In the genomic region with DNA sequence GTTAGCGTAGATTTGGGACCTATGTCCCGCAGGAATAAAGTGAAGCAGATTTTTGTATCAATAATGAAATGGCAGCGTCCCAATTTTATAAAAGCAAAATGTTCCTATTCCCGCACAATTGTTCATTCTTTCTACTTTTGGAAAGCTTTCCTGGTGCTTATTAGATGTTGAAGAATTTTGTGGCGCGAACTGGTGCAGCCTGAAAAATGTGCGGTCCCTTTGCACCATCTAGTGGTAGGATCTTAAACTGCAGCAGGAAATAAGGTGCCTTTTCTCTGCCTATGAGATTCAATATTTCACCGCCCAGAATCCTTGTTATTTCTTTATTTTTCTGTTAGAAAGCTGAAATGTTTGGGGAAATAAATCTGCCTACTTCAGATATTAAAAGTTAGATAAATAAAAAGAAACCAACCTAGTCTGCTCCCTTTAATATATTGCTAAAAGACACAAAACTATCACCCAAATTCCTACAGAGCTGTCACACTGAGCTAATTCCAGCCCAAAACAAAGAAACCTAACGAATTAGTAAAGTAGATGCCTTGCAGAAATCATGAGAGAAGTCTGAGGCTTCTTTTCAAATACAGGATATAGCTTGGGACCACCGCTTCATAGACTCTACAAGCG, we compare ENCODE assay signal across 8 cellular contexts.
DNase-seq lines count a peak whose midpoint lies in the region; ATAC-seq, FAIRE-seq and TF ChIP-seq lines count a peak whose summit lies in the region.

No MANE protein-coding gene starts in this region.

- no peaks in the 10 kb centered on the region for H3K27me3 ChIP-seq in ovary

- no peak overlapping the region for H3K27ac ChIP-seq in ovary

- H3K27ac Mint-ChIP-seq in activated T-helper 2 cell treated with anti-CD3 and anti-CD28 coated beads, Interferon-gamma antibody, Interleukin-2, Interleukin-4, amounts not matched to agents 10 μg/mL and 5 μg/mL and 100 μg/mL, durations not matched to agents 14 hours and 24 hours and 36 hours, result no peak overlapping the region

- WGBS in ovary, 3 donors, result 34 to 35% (median 34%) methylated on average over 11 of the region's 11 CpGs

- TF ChIP-seq POLR2A in H54 (IDR thresholded peaks at IDR 0.05; ENCODE audit: low read depth, low read length) (no peak), ovary (IDR thresholded peaks at IDR 0.05) (no peak)

- no peak overlapping the region for H3K4me3 Mint-ChIP-seq in activated T-helper 2 cell treated with anti-CD3 and anti-CD28 coated beads, Interferon-gamma antibody, Interleukin-2, Interleukin-4, amounts not matched to agents 10 μg/mL and 5 μg/mL and 100 μg/mL, durations not matched to agents 14 hours and 24 hours and 36 hours (ENCODE audit: low read depth)

- H3K9me3 Mint-ChIP-seq in activated T-helper 2 cell treated with anti-CD3 and anti-CD28 coated beads, Interferon-gamma antibody, Interleukin-2, Interleukin-4, amounts not matched to agents 10 μg/mL and 5 μg/mL and 100 μg/mL, durations not matched to agents 14 hours and 24 hours and 36 hours, result no peaks in the 10 kb centered on the region

- H3K4me3 ChIP-seq in ovary, result no peak overlapping the region

- peaks cover 4% of the 10 kb centered on the region for H3K4me1 Mint-ChIP-seq in activated T-helper 2 cell treated with anti-CD3 and anti-CD28 coated beads, Interferon-gamma antibody, Interleukin-2, Interleukin-4, amounts not matched to agents 10 μg/mL and 5 μg/mL and 100 μg/mL, durations not matched to agents 14 hours and 24 hours and 36 hours (ENCODE audit: low read depth)

- DNase-seq in CD1c-positive myeloid dendritic cell (ENCODE audit: extremely low spot score) (peak; percentile 79), H54 (ENCODE audit: insufficient read length, low spot score) (peak; percentile 72), NCI-H69 (lab: John Stamatoyannopoulos, UW) (peak; percentile 76), foreskin melanocyte (peak; percentile 46), ovary (peak in 1 of 5 donors; percentile 65)
- DNase-seq in activated T-helper 2 cell treated with anti-CD3 and anti-CD28 coated beads, Interferon-gamma antibody, Interleukin-2, Interleukin-4, amounts not matched to agents 10 μg/mL and 5 μg/mL and 100 μg/mL, durations not matched to agents 14 hours and 24 hours and 36 hours (ENCODE audit: low spot score), result peak; percentile 36

- no peaks in the 10 kb centered on the region for H3K36me3 ChIP-seq in ovary

- FAIRE-seq in H54 (lab: Jason Lieb, UNC), result peak; percentile 85

- H3K27me3 Mint-ChIP-seq in activated T-helper 2 cell treated with anti-CD3 and anti-CD28 coated beads, Interferon-gamma antibody, Interleukin-2, Interleukin-4, amounts not matched to agents 10 μg/mL and 5 μg/mL and 100 μg/mL, durations not matched to agents 14 hours and 24 hours and 36 hours (ENCODE audit: low read depth), result peaks cover 55% of the 10 kb centered on the region

- no peaks in the 10 kb centered on the region for H3K4me1 ChIP-seq in ovary (ENCODE audit: insufficient read depth)

- no peak for ATAC-seq in GM19324 (IDR thresholded peaks at IDR 0.05; ENCODE audit: low FRiP score, unreplicated experiment)
- no peak for ATAC-seq in HG03175 (IDR thresholded peaks at IDR 0.05; ENCODE audit: unreplicated experiment)

- H3K9me3 ChIP-seq in ovary, result no peaks in the 10 kb centered on the region

- TF ChIP-seq EP300 in ovary (IDR thresholded peaks at IDR 0.05), result no peak

- TF ChIP-seq CTCF in ovary (IDR thresholded peaks at IDR 0.05), result peak; percentile 48 to 90 (median 86)

- no peaks in the 10 kb centered on the region for H3K36me3 Mint-ChIP-seq in activated T-helper 2 cell treated with anti-CD3 and anti-CD28 coated beads, Interferon-gamma antibody, Interleukin-2, Interleukin-4, amounts not matched to agents 10 μg/mL and 5 μg/mL and 100 μg/mL, durations not matched to agents 14 hours and 24 hours and 36 hours (ENCODE audit: low read depth)

- intact Hi-C loops in activated T-helper 2 cell treated with anti-CD3 and anti-CD28 coated beads, Interferon-gamma antibody, Interleukin-2, Interleukin-4, amounts not matched to agents 10 μg/mL and 5 μg/mL and 100 μg/mL, durations not matched to agents 14 hours and 24 hours and 36 hours (cut with micrococcal nuclease), result loop anchor here (2.0 to 5.0 kb wide), 4 partner anchors 95 to 1084 kb away; no protein-coding TSS in a partner anchor
- intact Hi-C loops in ovary (cut with DNase I), result loop anchor here in 2 of 4 donors (5.0 to 10.0 kb wide), 2 partner anchors 94 to 1087 kb away; no protein-coding TSS in a partner anchor
